1 cellular context compared by ENCODE assay signal in the genomic region with DNA sequence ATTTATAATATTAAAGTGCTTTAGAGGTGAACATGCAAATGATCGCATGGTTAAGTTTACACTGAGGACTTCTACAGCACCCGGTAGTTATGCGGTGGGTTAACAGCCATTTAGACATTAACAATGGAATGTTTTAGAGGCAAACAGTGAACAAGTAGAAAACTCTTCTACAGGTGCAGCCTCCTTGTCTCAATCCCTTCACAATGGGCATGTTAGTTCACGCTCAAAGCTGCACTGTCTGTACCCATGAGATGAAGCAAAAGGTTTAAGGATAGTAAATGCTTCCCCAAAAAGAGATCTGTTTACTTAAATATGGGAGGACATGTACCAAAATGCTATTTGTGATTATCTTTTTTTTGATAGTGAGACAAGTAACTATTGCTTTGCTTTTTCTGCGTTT.
TF ChIP-seq lines count a peak whose summit lies in the region.

No MANE protein-coding gene starts in this region.

TF ChIP-seq in endothelial cell of umbilical vein, 7 proteins besides CTCF, POLR2A, EP300 and RAD21:
- TF ChIP-seq JUN (IDR thresholded peaks at IDR 0.05; ENCODE audit: borderline replicate concordance, insufficient read depth, insufficient read length, low read depth) (no peak), EZH2 (IDR thresholded peaks at IDR 0.05; ENCODE audit: borderline replicate concordance, low read depth, low read length, severe bottlenecking) (no peak), FOS (IDR thresholded peaks at IDR 0.05; ENCODE audit: borderline replicate concordance, insufficient read depth, low read length) (no peak), POLR2AphosphoS5 (IDR thresholded peaks at IDR 0.05; ENCODE audit: insufficient read depth, low read depth, low read length) (no peak), MYC (IDR thresholded peaks at IDR 0.05; ENCODE audit: low read depth, low read length) (no peak), GATA2 (IDR thresholded peaks at IDR 0.05; ENCODE audit: insufficient read depth, insufficient read length, low read depth, low read length) (no peak)
- TF ChIP-seq, protein P1, sequence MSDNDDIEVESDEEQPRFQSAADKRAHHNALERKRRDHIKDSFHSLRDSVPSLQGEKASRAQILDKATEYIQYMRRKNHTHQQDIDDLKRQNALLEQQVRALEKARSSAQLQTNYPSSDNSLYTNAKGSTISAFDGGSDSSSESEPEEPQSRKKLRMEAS (IDR thresholded peaks at IDR 0.05; ENCODE audit: insufficient read depth, insufficient read length) = no peak
